ENCODE assay signal across 27 cellular contexts in genomic region chr21:27391990-27392389, GRCh38.
"Had no signal": no experiment of that assay in that cellular context is flagged by ENCODE, and none has a peak within 500 bp of the region (broad histone marks: within the 10 kb centered on the region; RNA-seq: fewer than 3 reads in every experiment).

No MANE protein-coding gene starts in this region.

- H3K36me3 ChIP-seq: adrenal gland, MG63, Peyer's patch, SJSA1 had no signal

- H3K4me3 Mint-ChIP-seq: activated CD8-positive, alpha-beta T cell treated with anti-CD3 and anti-CD28 coated beads for 36 hours; activated naive CD4-positive, alpha-beta T cell treated with anti-CD3 and anti-CD28 coated beads, Interleukin-2, amount 10 ng/mL, durations not matched to agents 7 days and 5 days; activated naive CD8-positive, alpha-beta T cell treated with anti-CD3 and anti-CD28 coated beads, Interleukin-2, amount 10 ng/mL, durations not matched to agents 7 days and 5 days; activated T-cell treated with anti-CD3 and anti-CD28 coated beads, Interleukin-2, amount 50 U/mL, for 72 hours; central memory CD8-positive, alpha-beta T cell; T-cell had no signal

- H3K36me3 Mint-ChIP-seq: activated naive CD4-positive, alpha-beta T cell treated with anti-CD3 and anti-CD28 coated beads, Interleukin-2, amount 10 ng/mL, durations not matched to agents 7 days and 5 days; activated naive CD8-positive, alpha-beta T cell treated with anti-CD3 and anti-CD28 coated beads, Interleukin-2, amount 10 ng/mL, durations not matched to agents 7 days and 5 days; T-cell had no signal

- H3K4me3 ChIP-seq: adrenal gland, MG63, Peyer's patch, SJSA1 had no signal

- H3K27me3 Mint-ChIP-seq: activated CD8-positive, alpha-beta T cell treated with anti-CD3 and anti-CD28 coated beads for 36 hours; activated naive CD4-positive, alpha-beta T cell treated with anti-CD3 and anti-CD28 coated beads, Interleukin-2, amount 10 ng/mL, durations not matched to agents 7 days and 5 days; activated naive CD8-positive, alpha-beta T cell treated with anti-CD3 and anti-CD28 coated beads, Interleukin-2, amount 10 ng/mL, durations not matched to agents 7 days and 5 days; central memory CD8-positive, alpha-beta T cell; T-cell had no signal

- DNase-seq: activated CD4-positive, alpha-beta T cell treated with anti-CD3 and anti-CD28 coated beads for 4 hours; activated CD8-positive, alpha-beta memory T cell treated with anti-CD3 and anti-CD28 coated beads, Interleukin-2, amount 50 U/mL, for 4 hours; activated CD8-positive, alpha-beta T cell treated with anti-CD3 and anti-CD28 coated beads for 36 hours; activated gamma-delta T cell treated with Interleukin-2 at 50 U/mL for 16 hours; activated naive CD4-positive, alpha-beta T cell treated with anti-CD3 and anti-CD28 coated beads, Interleukin-2, amount 10 ng/mL, durations not matched to agents 7 days and 5 days; activated naive CD8-positive, alpha-beta T cell treated with anti-CD3 and anti-CD28 coated beads, Interleukin-2, amount 10 ng/mL, durations not matched to agents 7 days and 5 days; activated T-cell treated with anti-CD3 and anti-CD28 coated beads, Interleukin-2, amount 50 U/mL, for 72 hours; adrenal gland; anterior cingulate cortex; MG63; MV-4-11; NCI-H1105; NCI-H1436 treated with DMSO at 0.1 percent for 48 hours; NCI-H187; NCI-H2081; NCI-H510A treated with DMSO at 0.1 percent for 48 hours; NCI-H69; Peyer's patch; SHP77; T-cell; T-helper 2 cell; T1000 had no signal

- H3K27me3 ChIP-seq: adrenal gland, MG63, Peyer's patch, SJSA1 had no signal

- FAIRE-seq: TTC549 had no signal

- H3K4me1 ChIP-seq: adrenal gland, Peyer's patch had no signal

- H3K27ac ChIP-seq: adrenal gland, Peyer's patch, SJSA1 had no signal

- H3K9me3 ChIP-seq: adrenal gland, Peyer's patch, SJSA1 had no signal

- H3K9me3 Mint-ChIP-seq: activated CD8-positive, alpha-beta T cell treated with anti-CD3 and anti-CD28 coated beads for 36 hours had no signal

- ATAC-seq: activated CD4-positive, CD25-positive, alpha-beta regulatory T cell treated with anti-CD3 and anti-CD28 coated beads, Interleukin-2, amount 50 U/mL, for 24 hours; activated CD8-positive, alpha-beta T cell treated with anti-CD3 and anti-CD28 coated beads for 36 hours; activated T-cell treated with anti-CD3 and anti-CD28 coated beads, Interleukin-2, amount 50 U/mL, for 72 hours; T-cell had no signal

- H3K4me1 Mint-ChIP-seq: activated naive CD4-positive, alpha-beta T cell treated with anti-CD3 and anti-CD28 coated beads, Interleukin-2, amount 10 ng/mL, durations not matched to agents 7 days and 5 days; activated naive CD8-positive, alpha-beta T cell treated with anti-CD3 and anti-CD28 coated beads, Interleukin-2, amount 10 ng/mL, durations not matched to agents 7 days and 5 days; central memory CD8-positive, alpha-beta T cell; T-cell had no signal

- H3K27ac Mint-ChIP-seq: activated CD8-positive, alpha-beta T cell treated with anti-CD3 and anti-CD28 coated beads for 36 hours; activated naive CD4-positive, alpha-beta T cell treated with anti-CD3 and anti-CD28 coated beads, Interleukin-2, amount 10 ng/mL, durations not matched to agents 7 days and 5 days; activated naive CD8-positive, alpha-beta T cell treated with anti-CD3 and anti-CD28 coated beads, Interleukin-2, amount 10 ng/mL, durations not matched to agents 7 days and 5 days; activated T-cell treated with anti-CD3 and anti-CD28 coated beads, Interleukin-2, amount 50 U/mL, for 72 hours; activated T-helper 2 cell treated with anti-CD3 and anti-CD28 coated beads, Interferon-gamma antibody, Interleukin-2, Interleukin-4, amounts not matched to agents 10 μg/mL and 5 μg/mL and 100 μg/mL, durations not matched to agents 14 hours and 24 hours and 36 hours; T-cell had no signal
